In genomic region chr20:55135923-55136322, GRCh38 we compare ENCODE assay signal across 31 cellular contexts.
"Had no signal": no experiment of that assay in that cellular context is flagged by ENCODE, and none has a peak within 500 bp of the region (broad histone marks: within the 10 kb centered on the region; RNA-seq: fewer than 3 reads in every experiment).

No MANE protein-coding gene starts in this region.

- ATAC-seq: activated CD4-positive, CD25-positive, alpha-beta regulatory T cell treated with anti-CD3 and anti-CD28 coated beads, Interleukin-2, amount 50 U/mL, for 24 hours; activated CD8-positive, alpha-beta T cell treated with anti-CD3 and anti-CD28 coated beads for 36 hours; activated T-cell treated with anti-CD3 and anti-CD28 coated beads, Interleukin-2, amount 50 U/mL, for 4 hours; activated T-helper 17 cell treated with anti-CD3 and anti-CD28 coated beads, Interleukin-2, amount 50 U/mL, for 72 hours; effector memory CD8-positive, alpha-beta T cell; T-helper 17 cell had no signal

- H3K27ac ChIP-seq: brain microvascular endothelial cell, epithelial cell of prostate, WERI-Rb-1 had no signal

- H3K27me3 ChIP-seq: brain microvascular endothelial cell had no signal

- H3K36me3 ChIP-seq: brain microvascular endothelial cell, WERI-Rb-1 had no signal

- DNase-seq: activated B cell treated with CpG ODN at 0.5 μM for 24 hours; activated CD4-positive, alpha-beta T cell treated with anti-CD3 and anti-CD28 coated beads for 48 hours; activated CD4-positive, alpha-beta T cell treated with anti-CD3 and anti-CD28 coated beads, Interleukin-2, amount 50 U/mL, for 1 hour; activated CD4-positive, alpha-beta T cell treated with anti-CD3 and anti-CD28 coated beads, Interleukin-2, amount 50 U/mL, for 48 hours; activated CD8-positive, alpha-beta memory T cell treated with anti-CD3 and anti-CD28 coated beads for 24 hours; activated CD8-positive, alpha-beta T cell treated with anti-CD3 and anti-CD28 coated beads for 36 hours; activated effector memory CD4-positive, alpha-beta T cell treated with Interleukin-2 at 50 U/mL for 16 hours; activated gamma-delta T cell treated with Interleukin-2 at 50 U/mL for 16 hours; activated naive CD4-positive, alpha-beta T cell treated with anti-CD3 and anti-CD28 coated beads, Interleukin-2, amount 50 U/mL, for 16 hours; activated naive CD4-positive, alpha-beta T cell treated with Interleukin-2 at 50 U/mL for 16 hours; activated T-cell treated with anti-CD3 and anti-CD28 coated beads, Interleukin-2, amount 50 U/mL, for 4 hours; amniotic stem cell; anterior cingulate cortex; brain microvascular endothelial cell; caudate nucleus; cortex of kidney; dermis blood vessel endothelial cell; effector CD4-positive, alpha-beta T cell; effector memory CD8-positive, alpha-beta T cell; foreskin fibroblast; head of caudate nucleus; T-helper 1 cell; T-helper 17 cell; T1000; WERI-Rb-1 had no signal

- FAIRE-seq: astrocyte, colon, frontal cortex had no signal
